Comparison of ENCODE assay signal across 14 cellular contexts in the genomic region with DNA sequence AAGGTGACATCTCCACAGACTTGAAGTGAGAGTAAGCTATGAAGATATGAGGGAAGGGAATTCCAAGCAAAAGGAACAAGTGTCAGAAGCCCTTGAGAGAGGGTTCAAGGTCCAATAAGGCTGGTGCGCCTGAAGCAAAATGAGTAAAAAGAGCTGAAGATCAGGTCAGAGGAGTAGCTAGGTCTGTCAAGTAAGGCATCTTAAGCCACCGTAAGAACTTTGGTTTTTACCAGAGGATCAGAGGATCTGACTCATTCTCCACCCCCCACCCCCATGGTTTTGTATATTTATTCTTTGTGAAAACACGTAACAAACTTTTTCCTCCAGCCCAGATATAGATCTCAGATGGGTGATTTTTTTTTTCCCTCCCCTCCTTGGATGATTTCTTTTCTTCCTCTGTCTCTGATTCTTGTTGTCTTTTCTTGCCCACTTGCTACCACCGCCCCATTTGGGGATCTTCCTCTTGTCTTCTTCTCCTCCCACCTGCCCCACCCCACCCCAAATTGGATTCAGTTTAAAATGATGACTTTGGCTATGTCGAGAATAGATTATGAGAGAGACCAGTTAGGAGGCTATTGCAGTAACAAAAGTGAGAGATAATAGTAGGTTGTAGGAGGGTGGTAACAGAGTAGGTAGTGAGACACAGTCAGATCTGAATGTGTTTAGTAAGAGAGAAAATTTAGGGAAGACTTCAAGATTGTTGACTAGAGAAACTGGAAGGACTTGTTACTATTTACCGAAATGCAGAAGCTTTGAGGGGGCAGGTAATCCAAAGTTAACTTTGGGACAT. TPM values are rescaled to one million over a fixed set of nuclear protein-coding genes. Genes with fewer than 3 reads are reported as not detected.
DNase-seq lines count a peak whose midpoint lies in the region; ATAC-seq and TF ChIP-seq lines count a peak whose summit lies in the region.
"Had no signal": no experiment of that assay in that cellular context is flagged by ENCODE, and none has a peak within 500 bp of the region (broad histone marks: within the 10 kb centered on the region; RNA-seq: fewer than 3 reads in every experiment).

No MANE protein-coding gene starts in this region.

- DNase-seq in CD8-positive, alpha-beta T cell = peak in 1 of 7 experiments; percentile 23
- DNase-seq in M059J (ENCODE audit: low read depth) = peak; percentile 90
- peak; percentile 72 for DNase-seq in stimulated activated CD4-positive, alpha-beta T cell treated with anti-CD3 and anti-CD28 coated beads, Interleukin-15, amount 100 ng/mL, for 24 hours
- DNase-seq in mucosa of gallbladder (ENCODE audit: low spot score) = no peak
- DNase-seq in Caco-2 = no peak
- DNase-seq: CD4-positive, CD25-positive, alpha-beta regulatory T cell; NCI-H1105; NCI-H69; stimulated activated naive B cell treated with anti-CD40 and anti-IgM and Interleukin-4, amounts not matched to agents 10 μg/mL and 1 μg/mL and 100 μg/mL, for 72 hours had no signal

- POLR2A ChIA-PET in CD8-positive, alpha-beta T cell (lab: Charles Lee) = interaction anchor here (1.1 kb wide), 1 partner anchor 109 kb away, joined by 4 read pairs; a partner anchor contains a TSS
- POLR2A ChIA-PET in Caco-2 (lab: Charles Lee) = no interaction called here

- TF ChIP-seq CTCF in CD8-positive, alpha-beta T cell (IDR thresholded peaks at IDR 0.05) = no peak
- TF ChIP-seq CTCF in Caco-2 (IDR thresholded peaks at IDR 0.05; ENCODE audit: insufficient read depth in 1 of 2, low read depth in 1 of 2, low read length in 1 of 2, severe bottlenecking in 1 of 2, unreplicated experiment in 1 of 2) = no peak

- no peaks in the 10 kb centered on the region for H3K27me3 Mint-ChIP-seq in CD8-positive, alpha-beta T cell (ENCODE audit: low read depth)
- H3K27me3 Mint-ChIP-seq in activated naive CD4-positive, alpha-beta T cell treated with anti-CD3 and anti-CD28 coated beads, Interleukin-2, amount 50 U/mL, for 24 hours = no peaks in the 10 kb centered on the region
- no peaks in the 10 kb centered on the region for H3K27me3 Mint-ChIP-seq in Caco-2 (ENCODE audit: insufficient read depth, unreplicated experiment)
- H3K27me3 Mint-ChIP-seq: CD4-positive, CD25-positive, alpha-beta regulatory T cell; central memory CD8-positive, alpha-beta T cell; stimulated activated naive B cell treated with anti-CD40 and anti-IgM and Interleukin-4, amounts not matched to agents 10 μg/mL and 1 μg/mL and 100 μg/mL, for 72 hours had no signal

- H3K36me3 ChIP-seq in CD8-positive, alpha-beta T cell (ENCODE audit: insufficient read depth, low read length) = peaks cover 8% of the 10 kb centered on the region
- no peaks in the 10 kb centered on the region for H3K36me3 ChIP-seq in Caco-2 (ENCODE audit: control insufficient read depth, insufficient read depth, low read length)

- peaks cover 29% of the 10 kb centered on the region for H3K4me1 ChIP-seq in CD8-positive, alpha-beta T cell (ENCODE audit: insufficient read depth, low read length)
- H3K4me1 ChIP-seq in Caco-2 = peaks cover 20% of the 10 kb centered on the region

- H3K27ac Mint-ChIP-seq in CD8-positive, alpha-beta T cell = peak overlapping the region; percentile 4
- H3K27ac Mint-ChIP-seq in activated naive CD4-positive, alpha-beta T cell treated with anti-CD3 and anti-CD28 coated beads, Interleukin-2, amount 50 U/mL, for 24 hours = peak overlapping the region; percentile 90
- H3K27ac Mint-ChIP-seq in Caco-2 (ENCODE audit: unreplicated experiment) = no peak overlapping the region
- H3K27ac Mint-ChIP-seq: stimulated activated naive B cell treated with anti-CD40 and anti-IgM and Interleukin-4, amounts not matched to agents 10 μg/mL and 1 μg/mL and 100 μg/mL, for 72 hours had no signal

- intact Hi-C loops in CD8-positive, alpha-beta T cell (cut with DNase I, micrococcal nuclease) = no loop called here
- intact Hi-C loops in Caco-2 (cut with micrococcal nuclease; ENCODE audit: unreplicated experiment) = no loop called here

- H3K9me3 Mint-ChIP-seq in CD8-positive, alpha-beta T cell = no peaks in the 10 kb centered on the region
- H3K9me3 Mint-ChIP-seq in activated naive CD4-positive, alpha-beta T cell treated with anti-CD3 and anti-CD28 coated beads, Interleukin-2, amount 50 U/mL, for 24 hours = no peaks in the 10 kb centered on the region
- H3K9me3 Mint-ChIP-seq in Caco-2 (ENCODE audit: unreplicated experiment) = no peaks in the 10 kb centered on the region
- H3K9me3 Mint-ChIP-seq: CD4-positive, CD25-positive, alpha-beta regulatory T cell; central memory CD8-positive, alpha-beta T cell; stimulated activated naive B cell treated with anti-CD40 and anti-IgM and Interleukin-4, amounts not matched to agents 10 μg/mL and 1 μg/mL and 100 μg/mL, for 72 hours had no signal

- H3K27me3 ChIP-seq in CD8-positive, alpha-beta T cell (ENCODE audit: insufficient read depth, low read length) = no peaks in the 10 kb centered on the region
- H3K27me3 ChIP-seq in Caco-2 (replicated peaks; ENCODE audit: control insufficient read depth, insufficient read depth, low read length) = no peaks in the 10 kb centered on the region

- CTCF ChIA-PET in CD8-positive, alpha-beta T cell (lab: Charles Lee) = interaction anchor here (0.6 kb wide), 1 partner anchor 21 kb away, joined by 4 read pairs; no protein-coding TSS in a partner anchor
- CTCF ChIA-PET in Caco-2 (lab: Charles Lee) = no interaction called here

- peaks cover 48% of the 10 kb centered on the region for H3K4me1 Mint-ChIP-seq in CD8-positive, alpha-beta T cell (ENCODE audit: low read depth)
- peaks cover 75% of the 10 kb centered on the region for H3K4me1 Mint-ChIP-seq in activated naive CD4-positive, alpha-beta T cell treated with anti-CD3 and anti-CD28 coated beads, Interleukin-2, amount 50 U/mL, for 24 hours
- H3K4me1 Mint-ChIP-seq in Caco-2 (ENCODE audit: low read depth, unreplicated experiment) = peaks cover 18% of the 10 kb centered on the region

- no peak overlapping the region for H3K4me3 Mint-ChIP-seq in CD8-positive, alpha-beta T cell
- peak overlapping the region; percentile 56 for H3K4me3 Mint-ChIP-seq in activated naive CD4-positive, alpha-beta T cell treated with anti-CD3 and anti-CD28 coated beads, Interleukin-2, amount 50 U/mL, for 24 hours
- H3K4me3 Mint-ChIP-seq in Caco-2 (ENCODE audit: unreplicated experiment) = no peak overlapping the region
- H3K4me3 Mint-ChIP-seq: central memory CD8-positive, alpha-beta T cell; stimulated activated naive B cell treated with anti-CD40 and anti-IgM and Interleukin-4, amounts not matched to agents 10 μg/mL and 1 μg/mL and 100 μg/mL, for 72 hours had no signal

- no peak overlapping the region for H3K4me3 ChIP-seq in CD8-positive, alpha-beta T cell (ENCODE audit: low read depth, low read length)
- H3K4me3 ChIP-seq in Caco-2 (ENCODE audit: low read depth, low read length) = no peak overlapping the region
- H3K4me3 ChIP-seq: SK-N-MC had no signal

- peaks cover 43% of the 10 kb centered on the region for H3K36me3 Mint-ChIP-seq in CD8-positive, alpha-beta T cell
- peaks cover 29% of the 10 kb centered on the region for H3K36me3 Mint-ChIP-seq in activated naive CD4-positive, alpha-beta T cell treated with anti-CD3 and anti-CD28 coated beads, Interleukin-2, amount 50 U/mL, for 24 hours
- peaks cover 39% of the 10 kb centered on the region for H3K36me3 Mint-ChIP-seq in Caco-2 (ENCODE audit: insufficient read depth, unreplicated experiment)

- H3K27ac ChIP-seq in CD8-positive, alpha-beta T cell (ENCODE audit: low read depth, low read length) = no peak overlapping the region
- H3K27ac ChIP-seq: SK-N-MC had no signal

- no peak for ATAC-seq in CD8-positive, alpha-beta T cell
- no peak for ATAC-seq in HG03025 (IDR thresholded peaks at IDR 0.05; ENCODE audit: low FRiP score, unreplicated experiment)
- no peak for ATAC-seq in GM21737 (IDR thresholded peaks at IDR 0.05; ENCODE audit: unreplicated experiment)
- ATAC-seq: stimulated activated naive B cell treated with anti-CD40 and anti-IgM and Interleukin-4, amounts not matched to agents 10 μg/mL and 1 μg/mL and 100 μg/mL, for 72 hours had no signal

- no peaks in the 10 kb centered on the region for H3K9me3 ChIP-seq in CD8-positive, alpha-beta T cell (ENCODE audit: low read length)
- H3K9me3 ChIP-seq in Caco-2 = no peaks in the 10 kb centered on the region

- no TSS peak for BruUV-seq in Caco-2 (replicated peaks; lab: Mats Ljungman, UMichigan)

RNA-seq across cellular contexts. Expression of a gene that starts 6.1 kb away (rescaled TPM):
- 10 to 100 TPM; 41.5 to 44.0 TPM for total RNA-seq in CD8-positive, alpha-beta T cell
- total RNA-seq in M059J (2014; rRNA removed; shearing (Covaris generic)) = 47.6 and 53.6 TPM in 2 replicates
- total RNA-seq in mucosa of gallbladder (13.2 TPM), Caco-2 (2022) (25.7 and 28.1 TPM in 2 replicates)

RNA-seq across cellular contexts. Expression of a gene that starts 6.3 kb away (rescaled TPM):
- 100 to 1,000 TPM; 175 to 189 TPM for total RNA-seq in CD8-positive, alpha-beta T cell
- total RNA-seq in M059J (2014; rRNA removed; shearing (Covaris generic)) = 107 and 131 TPM in 2 replicates
- total RNA-seq in mucosa of gallbladder (139 TPM), Caco-2 (2022) (128 and 141 TPM in 2 replicates)

RNA-seq across cellular contexts. Expression of a gene that starts 54.7 kb away (rescaled TPM):
- 10 to 100 TPM; 28.3 to 29.1 TPM for total RNA-seq in CD8-positive, alpha-beta T cell
- 7.8 and 8.6 TPM in 2 replicates for total RNA-seq in M059J (2014; rRNA removed; shearing (Covaris generic))
- total RNA-seq in mucosa of gallbladder (16.5 TPM), Caco-2 (2022) (7.6 and 8.5 TPM in 2 replicates)

Comparison
In these comparisons a context has a peak if more than half of its experiments do, and no peak if none do; other contexts are left out.
1. DNase-seq: peak in M059J (single experiment) and stimulated activated CD4-positive, alpha-beta T cell treated with anti-CD3 and anti-CD28 coated beads, Interleukin-15, amount 100 ng/mL, for 24 hours (single experiment); none in mucosa of gallbladder (single experiment) and Caco-2 (0 of 2).